Comparison of ENCODE assay signal across 15 cellular contexts in the genomic region with DNA sequence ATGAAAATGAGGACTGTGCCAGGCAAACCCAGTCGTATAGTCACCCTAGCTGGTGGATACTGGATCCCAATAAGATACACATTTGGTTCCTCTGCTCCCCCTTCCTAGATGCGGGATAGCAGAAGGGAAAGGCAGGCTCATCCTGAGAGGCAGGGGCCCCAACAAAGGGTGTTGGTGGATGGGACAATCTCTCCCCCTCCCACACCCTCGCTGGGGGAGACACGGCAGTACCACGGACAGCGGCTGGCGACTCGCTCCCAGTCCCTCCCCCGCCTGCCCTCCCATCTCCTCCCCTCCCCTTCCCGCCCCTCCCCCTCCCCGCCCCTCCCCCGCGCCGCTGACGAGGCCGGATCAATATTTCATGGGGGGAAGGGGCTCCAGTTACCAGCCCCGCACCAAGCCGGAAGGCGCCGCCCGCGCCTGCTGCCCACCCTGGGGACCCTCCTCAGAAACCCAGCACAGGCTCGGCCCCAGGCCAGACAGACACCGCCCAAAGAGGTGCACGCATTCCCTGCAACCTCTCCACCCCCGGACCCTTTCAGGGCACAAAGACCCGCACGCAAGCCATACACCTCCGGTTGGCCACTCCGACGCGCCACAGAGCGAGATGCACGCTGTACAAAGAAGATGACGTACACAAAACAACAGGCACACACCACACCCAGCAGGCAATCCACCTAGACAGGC. TPM values are rescaled to one million over a fixed set of nuclear protein-coding genes. Genes with fewer than 3 reads are reported as not detected.
A peak's percentile ranks its signal among the peaks of the same experiment; 100 is the strongest.
DNase-seq lines count a peak whose midpoint lies in the region; ATAC-seq, FAIRE-seq and TF ChIP-seq lines count a peak whose summit lies in the region.
"Had no signal": no experiment of that assay in that cellular context is flagged by ENCODE, and none has a peak within 500 bp of the region (broad histone marks: within the 10 kb centered on the region; RNA-seq: fewer than 3 reads in every experiment).

No MANE protein-coding gene starts in this region.

- DNase-seq in cardiac muscle cell (ENCODE audit: low read depth in 1 of 2, low spot score in 1 of 2) (peak; percentile 17 to 74), Right ventricle myocardium inferior (ENCODE audit: missing footprints) (no peak), urothelium cell line (ENCODE audit: low spot score) (peak; percentile 40), foreskin fibroblast (no peak)
- DNase-seq in activated T-cell treated with anti-CD3 and anti-CD28 coated beads, Interleukin-2, amount 50 U/mL, for 48 hours = no peak
- DNase-seq: activated CD8-positive, alpha-beta T cell treated with anti-CD3 and anti-CD28 coated beads for 36 hours; activated naive CD4-positive, alpha-beta T cell; MG63; NCI-H510A; stimulated activated CD4-positive, alpha-beta T cell treated with anti-CD3 and anti-CD28 coated beads, Interleukin-2, amount 100 ng/mL, for 24 hours; uterus had no signal

- no peaks in the 10 kb centered on the region for H3K36me3 ChIP-seq in cardiac muscle cell
- H3K36me3 ChIP-seq in iPS-20b (ENCODE audit: insufficient read depth, low read depth, low read length) = no peaks in the 10 kb centered on the region
- H3K36me3 ChIP-seq: MG63, uterus had no signal

- H3K9ac ChIP-seq in iPS-20b (ENCODE audit: low read depth, low read length) = peak overlapping the region; percentile 56

- H3K27ac ChIP-seq in cardiac muscle cell (no peak overlapping the region), angular gyrus (ENCODE audit: low read depth, low read length) (peak overlapping the region; percentile 84), iPS-20b (ENCODE audit: low read length) (no peak overlapping the region)
- H3K27ac ChIP-seq: HL-60, uterus had no signal

- H3K27me3 ChIP-seq in cardiac muscle cell (no peaks in the 10 kb centered on the region), iPS-20b (ENCODE audit: insufficient read depth, low read length) (no peaks in the 10 kb centered on the region)
- H3K27me3 ChIP-seq: MG63, uterus had no signal

- FAIRE-seq in urothelium cell line (lab: Jason Lieb, UNC) = no peak

- H3K4me1 ChIP-seq in cardiac muscle cell (ENCODE audit: low read depth) (peaks cover 32% of the 10 kb centered on the region), iPS-20b (ENCODE audit: insufficient read depth, low read length) (peaks cover 5% of the 10 kb centered on the region; the same call in 1 of the 2 replicates)
- H3K4me1 ChIP-seq: uterus had no signal

- intact Hi-C loops in Right ventricle myocardium inferior (cut with DNase I) = no loop called here

- no peaks in the 10 kb centered on the region for H3K9me3 ChIP-seq in cardiac muscle cell (ENCODE audit: low read depth)
- H3K9me3 ChIP-seq in iPS-20b (ENCODE audit: insufficient read depth, low read depth, low read length) = no peaks in the 10 kb centered on the region
- H3K9me3 ChIP-seq: MG63, uterus had no signal

- H3K4me3 ChIP-seq in cardiac muscle cell (no peak overlapping the region), iPS-20b (ENCODE audit: low read length) (peak overlapping the region; percentile 54), foreskin fibroblast (ENCODE audit: low read depth in 1 of 2, low read length in 2 of 2) (no peak overlapping the region)
- H3K4me3 ChIP-seq: MG63, uterus had no signal

- ATAC-seq in Right ventricle myocardium inferior (no peak), GM21717 (IDR thresholded peaks at IDR 0.05; ENCODE audit: unreplicated experiment) (no peak)
- ATAC-seq: activated CD8-positive, alpha-beta T cell treated with anti-CD3 and anti-CD28 coated beads for 36 hours had no signal

- TF ChIP-seq CTCF in cardiac muscle cell (IDR thresholded peaks at IDR 0.05; ENCODE audit: low read depth, low read length) (no peak), foreskin fibroblast (IDR thresholded peaks at IDR 0.05; ENCODE audit: low read depth, low read length) (no peak)

RNA-seq across cellular contexts. Expression of gene RIMS3, which starts 11.5 kb away (rescaled TPM):
- total RNA-seq in cardiac muscle cell (33.0 and 39.3 TPM in 2 replicates), Right ventricle myocardium inferior (1.6 TPM)
- 29.1 and 29.7 TPM in 2 replicates for polyA plus RNA-seq in cardiac muscle cell

RNA-seq across cellular contexts. Expression of gene NFYC, which starts 37.5 kb away (rescaled TPM):
- total RNA-seq in cardiac muscle cell (124 and 130 TPM in 2 replicates), Right ventricle myocardium inferior (62.3 TPM)
- 143 and 149 TPM in 2 replicates for polyA plus RNA-seq in cardiac muscle cell

Comparison
In these comparisons a context has a peak if more than half of its experiments do, and no peak if none do; other contexts are left out.
1. DNase-seq: peak in cardiac muscle cell (2 of 2) and urothelium cell line (single experiment); none in Right ventricle myocardium inferior (single experiment), activated T-cell treated with anti-CD3 and anti-CD28 coated beads, Interleukin-2, amount 50 U/mL, for 48 hours (0 of 2) and foreskin fibroblast (0 of 2).
2. RNA of gene RIMS3, which starts 11.5 kb away (total RNA-seq): 33.0 to 39.3 TPM in cardiac muscle cell; 1.6 TPM in Right ventricle myocardium inferior (single experiment); every median in the first group is over 10 times any median in the second.